In genomic region chr7:115068220-115068619, GRCh38 we compare ENCODE assay signal across 28 cellular contexts.
"Had no signal": no experiment of that assay in that cellular context is flagged by ENCODE, and none has a peak within 500 bp of the region (broad histone marks: within the 10 kb centered on the region; RNA-seq: fewer than 3 reads in every experiment).

No MANE protein-coding gene starts in this region.

- ATAC-seq: T-cell had no signal

- H3K4me1 ChIP-seq: adrenal gland, breast epithelium had no signal

- H3K4me3 Mint-ChIP-seq: activated CD4-positive, alpha-beta memory T cell treated with anti-CD3 and anti-CD28 coated beads, Interleukin-2, amount 10 ng/mL, durations not matched to agents 7 days and 5 days; activated CD4-positive, alpha-beta T cell treated with anti-CD3 and anti-CD28 coated beads, Interleukin-2, amount 10 ng/mL, durations not matched to agents 7 days and 5 days; activated naive CD4-positive, alpha-beta T cell treated with anti-CD3 and anti-CD28 coated beads, Interleukin-2, amount 10 ng/mL, durations not matched to agents 7 days and 5 days; activated naive CD8-positive, alpha-beta T cell treated with anti-CD3 and anti-CD28 coated beads for 36 hours; T-cell had no signal

- DNase-seq: activated CD4-positive, alpha-beta memory T cell treated with anti-CD3 and anti-CD28 coated beads, Interleukin-2, amount 10 ng/mL, durations not matched to agents 7 days and 5 days; activated CD4-positive, alpha-beta T cell treated with anti-CD3 and anti-CD28 coated beads, Interleukin-2, amount 10 ng/mL, durations not matched to agents 7 days and 5 days; activated CD4-positive, CD25-positive, alpha-beta regulatory T cell; activated gamma-delta T cell treated with Interleukin-2 at 50 U/mL for 16 hours; activated naive CD4-positive, alpha-beta T cell treated with anti-CD3 and anti-CD28 coated beads, Interleukin-2, amount 10 ng/mL, durations not matched to agents 7 days and 5 days; activated naive CD8-positive, alpha-beta T cell treated with anti-CD3 and anti-CD28 coated beads for 36 hours; activated T-cell treated with anti-CD3 and anti-CD28 coated beads for 4 hours; activated T-cell treated with anti-CD3 and anti-CD28 coated beads, Interleukin-2, amount 50 U/mL, for 48 hours; adrenal gland; anterior cingulate cortex; central memory CD4-positive, alpha-beta T cell; MV-4-11; NCI-H1105; NCI-H1436; NCI-H1694 treated with DMSO at 0.1 percent for 48 hours; NCI-H2029 treated with DMSO at 0.1 percent for 48 hours; NCI-H345; NCI-H510A; NCI-H526 treated with DMSO at 0.1 percent for 48 hours; NCI-H82; SIG-M5; T-cell; T-helper 2 cell; T1000 had no signal

- H3K36me3 ChIP-seq: adrenal gland, breast epithelium had no signal

- H3K4me2 ChIP-seq: KMS-11 had no signal

- H3K36me3 Mint-ChIP-seq: activated naive CD4-positive, alpha-beta T cell treated with anti-CD3 and anti-CD28 coated beads, Interleukin-2, amount 10 ng/mL, durations not matched to agents 7 days and 5 days; activated naive CD8-positive, alpha-beta T cell treated with anti-CD3 and anti-CD28 coated beads for 36 hours; T-cell had no signal

- H3K9me3 Mint-ChIP-seq: activated CD4-positive, alpha-beta T cell treated with anti-CD3 and anti-CD28 coated beads, Interleukin-2, amount 10 ng/mL, durations not matched to agents 7 days and 5 days; activated naive CD4-positive, alpha-beta T cell treated with anti-CD3 and anti-CD28 coated beads, Interleukin-2, amount 10 ng/mL, durations not matched to agents 7 days and 5 days; activated naive CD8-positive, alpha-beta T cell treated with anti-CD3 and anti-CD28 coated beads for 36 hours; activated T-helper 2 cell treated with anti-CD3 and anti-CD28 coated beads, Interferon-gamma antibody, Interleukin-2, Interleukin-4, amounts not matched to agents 10 μg/mL and 5 μg/mL and 100 μg/mL, durations not matched to agents 14 hours and 24 hours and 36 hours had no signal

- H3K4me3 ChIP-seq: adrenal gland, breast epithelium had no signal

- H3K9ac ChIP-seq: KMS-11 had no signal

- H3K27ac Mint-ChIP-seq: activated CD4-positive, alpha-beta memory T cell treated with anti-CD3 and anti-CD28 coated beads, Interleukin-2, amount 10 ng/mL, durations not matched to agents 7 days and 5 days; activated CD4-positive, alpha-beta T cell treated with anti-CD3 and anti-CD28 coated beads, Interleukin-2, amount 10 ng/mL, durations not matched to agents 7 days and 5 days; activated naive CD4-positive, alpha-beta T cell treated with anti-CD3 and anti-CD28 coated beads, Interleukin-2, amount 10 ng/mL, durations not matched to agents 7 days and 5 days; activated naive CD8-positive, alpha-beta T cell treated with anti-CD3 and anti-CD28 coated beads for 36 hours; activated T-helper 2 cell treated with anti-CD3 and anti-CD28 coated beads, Interferon-gamma antibody, Interleukin-2, Interleukin-4, amounts not matched to agents 10 μg/mL and 5 μg/mL and 100 μg/mL, durations not matched to agents 14 hours and 24 hours and 36 hours; T-cell had no signal

- H3K27me3 ChIP-seq: adrenal gland, breast epithelium had no signal

- H3K27ac ChIP-seq: adrenal gland, breast epithelium, KMS-11, VCaP had no signal

- H3K4me1 Mint-ChIP-seq: activated naive CD8-positive, alpha-beta T cell treated with anti-CD3 and anti-CD28 coated beads for 36 hours had no signal

- H3K9me3 ChIP-seq: adrenal gland, breast epithelium had no signal

- H3K27me3 Mint-ChIP-seq: activated CD4-positive, alpha-beta memory T cell treated with anti-CD3 and anti-CD28 coated beads, Interleukin-2, amount 10 ng/mL, durations not matched to agents 7 days and 5 days; T-cell had no signal
